9 cellular contexts compared by ENCODE assay signal in genomic region chr11:68211546-68211945, GRCh38. TPM values are rescaled to one million over a fixed set of nuclear protein-coding genes. Genes with fewer than 3 reads are reported as not detected.
DNase-seq lines count a peak whose midpoint lies in the region; ATAC-seq and TF ChIP-seq lines count a peak whose summit lies in the region.
"Had no signal": no experiment of that assay in that cellular context is flagged by ENCODE, and none has a peak within 500 bp of the region (broad histone marks: within the 10 kb centered on the region; RNA-seq: fewer than 3 reads in every experiment).

No MANE protein-coding gene starts in this region.

- intact Hi-C loops in Right ventricle myocardium superior (cut with DNase I) = no loop called here

- CTCF ChIA-PET in HEK293T (lab: Yijun Ruan, JAX) = interaction anchor here (1.1 kb wide), 1 partner anchor 88 kb away, joined by 4 read pairs; no protein-coding TSS in a partner anchor

- POLR2A ChIA-PET in HEK293T (lab: Yijun Ruan, JAX) = no interaction called here

- H3K4me3 ChIP-seq in right atrium auricular region (peak overlapping the region; percentile 80 to 88), brain microvascular endothelial cell (ENCODE audit: low read depth, low read length) (peak overlapping the region; percentile 83), mononuclear cell (ENCODE audit: low read length) (peak overlapping the region; percentile 3)

- H3K27me3 ChIP-seq in right atrium auricular region = no peaks in the 10 kb centered on the region
- H3K27me3 ChIP-seq in brain microvascular endothelial cell (replicated peaks) = no peaks in the 10 kb centered on the region
- no peaks in the 10 kb centered on the region for H3K27me3 ChIP-seq in mononuclear cell (ENCODE audit: insufficient read depth, low read length)

- TF ChIP-seq CTCF in right atrium auricular region (IDR thresholded peaks at IDR 0.05) (no peak), brain microvascular endothelial cell (IDR thresholded peaks at IDR 0.05; ENCODE audit: low read depth, low read length, missing control alignments) (no peak)

- H3K4me1 ChIP-seq in right atrium auricular region (peaks cover 0 to 67% of the 10 kb centered on the region in 2 donors), mononuclear cell (ENCODE audit: insufficient read depth, low read length) (peaks cover 53% of the 10 kb centered on the region)

- ATAC-seq in Right ventricle myocardium superior (ENCODE audit: poor library complexity) = no peak

- in situ Hi-C loops in brain microvascular endothelial cell (cut with HindIII; ENCODE audit: low pct_ligation_motif_present, low sequenced_read_pairs) = no loop called here

- H3K36me3 ChIP-seq in right atrium auricular region (no peaks in the 10 kb centered on the region), brain microvascular endothelial cell (replicated peaks) (no peaks in the 10 kb centered on the region)

- DNase-seq in right atrium auricular region (ENCODE audit: low spot score) (no peak), Right ventricle myocardium superior (no peak), brain microvascular endothelial cell (no peak), NCI-H1930 (lab: John Stamatoyannopoulos, UW) (no peak), NCI-H345 (lab: John Stamatoyannopoulos, UW) (no peak), D341Med (ENCODE audit: low spot score) (no peak), HEK293T (ENCODE audit: extremely low spot score) (no peak)
- DNase-seq: hypothalamus had no signal

- H3K27ac ChIP-seq in right atrium auricular region = peak overlapping the region in 1 of 2 donors; percentile 82
- no peak overlapping the region for H3K27ac ChIP-seq in brain microvascular endothelial cell

- no peaks in the 10 kb centered on the region for H3K9me3 ChIP-seq in right atrium auricular region
- H3K9me3 ChIP-seq in mononuclear cell (ENCODE audit: low read depth, low read length) = no peaks in the 10 kb centered on the region

TF ChIP-seq in HEK293T, 16 proteins besides CTCF, POLR2A, EP300 and RAD21:
- TF ChIP-seq CTBP1 (IDR thresholded peaks at IDR 0.05; ENCODE audit: borderline replicate concordance) (no peak), PKNOX1 (IDR thresholded peaks at IDR 0.05) (no peak), FOXM1 (IDR thresholded peaks at IDR 0.05; ENCODE audit: borderline replicate concordance) (no peak), ARNT (IDR thresholded peaks at IDR 0.05) (no peak)

RNA-seq across cellular contexts. Expression of gene KMT5B, which starts 1.6 kb away (rescaled TPM):
- total RNA-seq in right atrium auricular region (10 to 100 TPM; 20.2 to 20.5 TPM), Right ventricle myocardium superior (22.5 TPM), mononuclear cell (20.0 TPM)

Comparison
In these comparisons a context has a peak if more than half of its experiments do, and no peak if none do; other contexts are left out.
1. H3K4me3 ChIP-seq: peak in every context shown above with its lines; median percentile 84 in right atrium auricular region; 83 in brain microvascular endothelial cell; 3 in mononuclear cell.